5 cellular contexts compared by ENCODE assay signal in the genomic region with DNA sequence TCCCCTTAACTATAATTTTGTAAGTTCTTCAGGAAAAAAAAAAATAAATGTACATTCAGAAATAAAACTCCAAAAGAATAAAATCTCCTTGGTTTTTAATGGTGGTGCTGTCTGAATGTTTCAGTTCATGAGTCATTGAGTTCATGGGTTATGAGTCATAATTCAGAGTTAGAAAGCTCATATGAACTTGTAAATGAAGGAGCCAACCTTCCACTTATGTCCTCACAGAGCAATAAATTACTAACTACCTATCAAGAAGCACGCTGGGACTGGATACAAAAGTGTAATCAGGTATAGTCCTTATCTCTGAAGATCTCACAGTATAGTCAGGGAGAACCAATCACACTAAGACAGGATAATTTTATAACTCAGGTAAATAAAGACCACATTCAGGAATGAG.
A peak's percentile ranks its signal among the peaks of the same experiment; 100 is the strongest.
DNase-seq lines count a peak whose midpoint lies in the region; ATAC-seq, FAIRE-seq and TF ChIP-seq lines count a peak whose summit lies in the region.
"Not testable (repeated sequence)": the region's sequence is repeated elsewhere in the genome, so short reads cannot be mapped to it uniquely, and the experiment has no call there.

No MANE protein-coding gene starts in this region.

- CTCF ChIA-PET in endothelial cell of umbilical vein (lab: Charles Lee): not testable (repeated sequence)

- not testable (repeated sequence) for DNase-seq in RCC 7860 (ENCODE audit: low spot score); RWPE2 (ENCODE audit: low spot score); endothelial cell of umbilical vein (ENCODE audit: low read depth, low spot score); small intestine

- TF ChIP-seq POLR2A in endothelial cell of umbilical vein (IDR thresholded peaks at IDR 0.05; ENCODE audit: low read depth, low read length): not testable (repeated sequence)

- not testable (repeated sequence) for H3K9ac ChIP-seq in endothelial cell of umbilical vein (replicated peaks; ENCODE audit: extremely low read depth, insufficient read depth, low read length)

- peak; percentile 99 for FAIRE-seq in RCC 7860 (lab: Jason Lieb, UNC)
- peak; percentile 50 for FAIRE-seq in endothelial cell of umbilical vein (lab: Jason Lieb, UNC)
- FAIRE-seq in small intestine (lab: Jason Lieb, UNC): peak; percentile 96

- not testable (repeated sequence) for H3K9me1 ChIP-seq in endothelial cell of umbilical vein (replicated peaks; ENCODE audit: control insufficient read depth, extremely low read depth, insufficient read depth, low read length)

- WGBS in small intestine, 3 donors: no CpG with 5 or more reads among the region's 1 CpG

- ATAC-seq in GM18868 (IDR thresholded peaks at IDR 0.05; ENCODE audit: unreplicated experiment): peak; percentile 64
- peak; percentile 79 for ATAC-seq in RWPE2 (ENCODE audit: low read depth)

- H3K4me2 ChIP-seq in endothelial cell of umbilical vein (ENCODE audit: insufficient read depth, low read length): not testable (repeated sequence)

- H4K20me1 ChIP-seq in endothelial cell of umbilical vein (replicated peaks; ENCODE audit: control insufficient read depth, extremely low read depth, insufficient read depth, low read length): not testable (repeated sequence)

- H3K27me3 ChIP-seq in RWPE2 (ENCODE audit: insufficient read depth, poor library complexity, severe bottlenecking); endothelial cell of umbilical vein (ENCODE audit: control insufficient read depth in 2 of 2, insufficient read depth in 2 of 2, low read length in 2 of 2); small intestine (ENCODE audit: control insufficient read depth in 2 of 2, insufficient read depth in 2 of 2, low read length in 2 of 2): not testable (repeated sequence)

- not testable (repeated sequence) for BruUV-seq in endothelial cell of umbilical vein (replicated peaks; lab: Mats Ljungman, UMichigan)

- not testable (repeated sequence) for H2AFZ ChIP-seq in endothelial cell of umbilical vein (ENCODE audit: low read depth, low read length)

- POLR2A ChIA-PET in endothelial cell of umbilical vein (lab: Charles Lee): not testable (repeated sequence)

- H3K36me3 ChIP-seq in RWPE2 (ENCODE audit: low read depth); endothelial cell of umbilical vein (ENCODE audit: control insufficient read depth in 2 of 2, extremely low read depth in 1 of 2, insufficient read depth in 2 of 2, low read length in 2 of 2); small intestine (ENCODE audit: control insufficient read depth in 2 of 2, insufficient read depth in 2 of 2, low read length in 2 of 2): not testable (repeated sequence)

- not testable (repeated sequence) for H3K4me1 ChIP-seq in RWPE2 (ENCODE audit: insufficient read depth, poor library complexity, severe bottlenecking); endothelial cell of umbilical vein (ENCODE audit: control insufficient read depth, extremely low read depth, insufficient read depth, low read length); small intestine (ENCODE audit: control insufficient read depth in 2 of 2, insufficient read depth in 1 of 2, low read depth in 1 of 2, low read length in 1 of 2)

- intact Hi-C loops in endothelial cell of umbilical vein (cut with micrococcal nuclease): not testable (repeated sequence)

- not testable (repeated sequence) for H3K79me2 ChIP-seq in endothelial cell of umbilical vein (ENCODE audit: control insufficient read depth, insufficient read depth, low read length)

- H3K9me3 ChIP-seq in RWPE2 (ENCODE audit: severe bottlenecking); endothelial cell of umbilical vein (replicated peaks; ENCODE audit: control insufficient read depth, insufficient read depth, low read length); small intestine (ENCODE audit: control insufficient read depth, low read depth): not testable (repeated sequence)

- H3K27ac ChIP-seq in RWPE2 (ENCODE audit: poor library complexity, severe bottlenecking); endothelial cell of umbilical vein (ENCODE audit: insufficient read depth, low read depth, low read length); small intestine (ENCODE audit: low read depth in 1 of 2, low read length in 1 of 2): not testable (repeated sequence)

- H3K4me3 ChIP-seq in RWPE2 (ENCODE audit: severe bottlenecking); endothelial cell of umbilical vein (replicated peaks in 1 of 3; ENCODE audit: insufficient read depth in 1 of 3, low read depth in 1 of 3, low read length in 3 of 3); small intestine (ENCODE audit: low read depth in 1 of 2, low read length in 2 of 2): not testable (repeated sequence)

- dilution Hi-C loops in endothelial cell of umbilical vein (cut with MboI; ENCODE audit: extremely low pct_ligation_motif_present, low sequenced_read_pairs): not testable (repeated sequence)

- TF ChIP-seq CTCF in RWPE2 (IDR thresholded peaks at IDR 0.05; ENCODE audit: poor library complexity, severe bottlenecking); endothelial cell of umbilical vein (IDR thresholded peaks at IDR 0.05; ENCODE audit: extremely low read depth in 1 of 2, insufficient read depth in 1 of 2, low read depth in 1 of 2, low read length in 2 of 2): not testable (repeated sequence)
